In the genomic region with DNA sequence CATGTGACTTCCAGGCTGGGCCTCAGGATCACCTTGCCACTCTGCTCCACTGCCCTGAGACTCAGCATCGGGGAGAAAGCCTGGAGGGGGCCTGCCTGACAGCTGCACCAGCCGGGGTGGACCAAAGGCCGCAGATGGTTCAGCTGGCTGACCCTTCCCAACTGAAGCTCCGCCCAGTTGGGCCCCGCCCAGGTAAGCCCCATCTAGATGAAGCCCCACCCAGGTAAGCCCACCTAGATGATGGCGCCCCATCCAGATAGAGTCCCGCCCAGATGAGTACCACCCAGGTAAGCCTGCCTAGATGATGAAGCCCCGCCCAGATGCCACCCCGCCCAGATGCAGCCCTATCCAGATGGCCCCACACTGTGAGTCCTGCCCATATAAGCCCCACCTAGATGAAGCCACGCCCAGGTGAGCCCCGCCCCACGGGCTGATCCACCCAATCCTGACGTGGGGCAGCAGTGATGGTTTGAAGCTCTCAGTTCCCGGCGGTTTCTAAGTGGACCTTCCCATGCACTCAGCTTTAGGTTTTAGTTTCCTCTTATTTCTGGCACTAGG, we compare ENCODE assay signal across 16 cellular contexts. TPM values are rescaled to one million over a fixed set of nuclear protein-coding genes. Genes with fewer than 3 reads are reported as not detected.
DNase-seq lines count a peak whose midpoint lies in the region; ATAC-seq and TF ChIP-seq lines count a peak whose summit lies in the region.
"Had no signal": no experiment of that assay in that cellular context is flagged by ENCODE, and none has a peak within 500 bp of the region (broad histone marks: within the 10 kb centered on the region; RNA-seq: fewer than 3 reads in every experiment).

No MANE protein-coding gene starts in this region.

- peaks cover 0 to 3% (median 0%) of the 10 kb centered on the region in 3 donors for H3K36me3 Mint-ChIP-seq in CD8-positive, alpha-beta memory T cell

- POLR2A ChIA-PET in CD8-positive, alpha-beta memory T cell (lab: Charles Lee): no interaction called here

- no peak for ATAC-seq in RWPE2 (ENCODE audit: low read depth)
- ATAC-seq in GM19467 (IDR thresholded peaks at IDR 0.05; ENCODE audit: unreplicated experiment): no peak

- no peaks in the 10 kb centered on the region for H3K36me3 ChIP-seq in CD8-positive, alpha-beta memory T cell (ENCODE audit: insufficient read depth, low read length)
- no peaks in the 10 kb centered on the region for H3K36me3 ChIP-seq in RWPE2 (ENCODE audit: low read depth)
- H3K36me3 ChIP-seq: neutrophil, SJCRH30 had no signal

- peaks cover 0 to 2% of the 10 kb centered on the region in 2 donors for H3K27me3 Mint-ChIP-seq in CD8-positive, alpha-beta memory T cell

- no peak for TF ChIP-seq CTCF in GM12865 (IDR thresholded peaks at IDR 0.05; ENCODE audit: insufficient read depth, low read depth, low read length, missing control alignments)
- TF ChIP-seq CTCF in RWPE2 (IDR thresholded peaks at IDR 0.05; ENCODE audit: poor library complexity, severe bottlenecking): no peak

- H3K27me3 ChIP-seq in CD8-positive, alpha-beta memory T cell (ENCODE audit: insufficient read depth, low read length, poor library complexity, severe bottlenecking): no peaks in the 10 kb centered on the region
- H3K27me3 ChIP-seq in RWPE2 (ENCODE audit: insufficient read depth, poor library complexity, severe bottlenecking): no peaks in the 10 kb centered on the region
- H3K27me3 ChIP-seq: SJCRH30 had no signal

- H3K9me3 Mint-ChIP-seq in CD8-positive, alpha-beta memory T cell: no peaks in the 10 kb centered on the region

- peak overlapping the region in 1 of 7 donors; percentile 68 for H3K4me3 Mint-ChIP-seq in CD8-positive, alpha-beta memory T cell

- no peak for DNase-seq in CD8-positive, alpha-beta memory T cell
- DNase-seq in GM12865 (ENCODE audit: low read depth) (peak; percentile 37), RWPE2 (ENCODE audit: low spot score) (peak; percentile 43), erythroblast (lab: John Stamatoyannopoulos, UW) (peak; percentile 38 to 41), CD1c-positive myeloid dendritic cell (ENCODE audit: extremely low spot score) (no peak), RKO (ENCODE audit: low spot score) (no peak)
- no peak for DNase-seq in effector CD8-positive, alpha-beta T cell (lab: John Stamatoyannopoulos, UW)
- DNase-seq: activated naive CD4-positive, alpha-beta T cell; NCI-H1092 treated with DMSO at 0.1 percent for 48 hours; NCI-H524; SJCRH30 had no signal

- no peak overlapping the region for H3K27ac ChIP-seq in CD8-positive, alpha-beta memory T cell (ENCODE audit: low read depth, low read length)
- no peak overlapping the region for H3K27ac ChIP-seq in RWPE2 (ENCODE audit: poor library complexity, severe bottlenecking)
- H3K27ac ChIP-seq: epithelial cell of prostate, neutrophil, SJCRH30 had no signal

- peaks cover 43 to 66% (median 55%) of the 10 kb centered on the region in 3 donors for H3K4me1 Mint-ChIP-seq in CD8-positive, alpha-beta memory T cell

- H3K9me3 ChIP-seq in CD8-positive, alpha-beta memory T cell (ENCODE audit: low read length): no peaks in the 10 kb centered on the region
- H3K9me3 ChIP-seq in RWPE2 (ENCODE audit: severe bottlenecking): no peaks in the 10 kb centered on the region
- H3K9me3 ChIP-seq: Caco-2, neutrophil, SJCRH30 had no signal

- CTCF ChIA-PET in CD8-positive, alpha-beta memory T cell (lab: Charles Lee): no interaction called here

- H3K27ac Mint-ChIP-seq in CD8-positive, alpha-beta memory T cell: peak overlapping the region in 5 of 8 donors; percentile 5 to 80 (median 23)

- H3K4me1 ChIP-seq in CD8-positive, alpha-beta memory T cell (ENCODE audit: insufficient read depth, low read length): peaks cover 47% of the 10 kb centered on the region
- H3K4me1 ChIP-seq in RWPE2 (ENCODE audit: insufficient read depth, poor library complexity, severe bottlenecking): peaks cover 7% of the 10 kb centered on the region

- TF ChIP-seq POLR2A in erythroblast (IDR thresholded peaks at IDR 0.05; ENCODE audit: low read length): no peak

- H3K4me3 ChIP-seq in CD8-positive, alpha-beta memory T cell (ENCODE audit: low read length): no peak overlapping the region
- H3K4me3 ChIP-seq in GM12865 (ENCODE audit: low read depth, low read length) (no peak overlapping the region), RWPE2 (ENCODE audit: severe bottlenecking) (no peak overlapping the region)
- H3K4me3 ChIP-seq: lung, SJCRH30 had no signal

RNA-seq across cellular contexts. Expression of gene ZFYVE28, which starts 10.0 kb away (rescaled TPM):
- 10 to 100 TPM; 12.9 to 13.2 TPM for total RNA-seq in CD8-positive, alpha-beta memory T cell
- polyA plus RNA-seq in CD8-positive, alpha-beta memory T cell: 14.8 TPM
- total RNA-seq: SJCRH30 had no signal

RNA-seq across cellular contexts. Expression of gene CFAP99, which starts 10.3 kb away (rescaled TPM):
- total RNA-seq in CD8-positive, alpha-beta memory T cell: under 1 TPM in 1 of 2 experiments, not detected in 1; 0.07 TPM
- not detected for polyA plus RNA-seq in CD8-positive, alpha-beta memory T cell
- total RNA-seq: Caco-2, SJCRH30 had no signal

Comparison
In these comparisons a context has a peak if more than half of its experiments do, and no peak if none do; other contexts are left out.
1. DNase-seq: peak in GM12865 (single experiment), RWPE2 (single experiment) and erythroblast (2 of 2); none in CD8-positive, alpha-beta memory T cell (0 of 5), effector CD8-positive, alpha-beta T cell (single experiment), CD1c-positive myeloid dendritic cell (single experiment) and RKO (single experiment).